Comparison of ENCODE assay signal across 12 cellular contexts in genomic region chr2:118874324-118874723, GRCh38. TPM values are rescaled to one million over a fixed set of nuclear protein-coding genes. Genes with fewer than 3 reads are reported as not detected.
"Had no signal": no experiment of that assay in that cellular context is flagged by ENCODE, and none has a peak within 500 bp of the region (broad histone marks: within the 10 kb centered on the region; RNA-seq: fewer than 3 reads in every experiment).

No MANE protein-coding gene starts in this region.

- H3K9ac ChIP-seq: GM23248, KMS-11 had no signal

- H3K4me1 ChIP-seq: HAP-1 had no signal

- H2AFZ ChIP-seq: GM23248 had no signal

- H3K36me3 Mint-ChIP-seq: IgD-negative memory B cell had no signal

- H3K9me3 Mint-ChIP-seq: HFFc6, IgD-negative memory B cell had no signal

- H3K27ac Mint-ChIP-seq: HFFc6, IgD-negative memory B cell had no signal

- H3K4me3 Mint-ChIP-seq: HFFc6, IgD-negative memory B cell had no signal

- H3K4me1 Mint-ChIP-seq: IgD-negative memory B cell had no signal

- H3K4me2 ChIP-seq: KMS-11 had no signal

- H3K27ac ChIP-seq: GM23248, HL-60, KMS-11 had no signal

- H3K9me3 ChIP-seq: HAP-1 had no signal

- H3K4me3 ChIP-seq: GM23248, HAP-1 had no signal

- ATAC-seq: HCT116, HepG2 had no signal

- H3K36me3 ChIP-seq: HAP-1 had no signal

- DNase-seq: GM23248, GOT3, H7, HFFc6, KBM-7 had no signal

RNA-seq across cellular contexts. Expression of gene EN1, which starts 26.9 kb away (rescaled TPM):
- total RNA-seq: H7, HepG2, HFFc6, HT1080 had no signal
- polyA plus RNA-seq: HepG2, IgD-negative memory B cell had no signal
